9 cellular contexts compared by ENCODE assay signal in the genomic region with DNA sequence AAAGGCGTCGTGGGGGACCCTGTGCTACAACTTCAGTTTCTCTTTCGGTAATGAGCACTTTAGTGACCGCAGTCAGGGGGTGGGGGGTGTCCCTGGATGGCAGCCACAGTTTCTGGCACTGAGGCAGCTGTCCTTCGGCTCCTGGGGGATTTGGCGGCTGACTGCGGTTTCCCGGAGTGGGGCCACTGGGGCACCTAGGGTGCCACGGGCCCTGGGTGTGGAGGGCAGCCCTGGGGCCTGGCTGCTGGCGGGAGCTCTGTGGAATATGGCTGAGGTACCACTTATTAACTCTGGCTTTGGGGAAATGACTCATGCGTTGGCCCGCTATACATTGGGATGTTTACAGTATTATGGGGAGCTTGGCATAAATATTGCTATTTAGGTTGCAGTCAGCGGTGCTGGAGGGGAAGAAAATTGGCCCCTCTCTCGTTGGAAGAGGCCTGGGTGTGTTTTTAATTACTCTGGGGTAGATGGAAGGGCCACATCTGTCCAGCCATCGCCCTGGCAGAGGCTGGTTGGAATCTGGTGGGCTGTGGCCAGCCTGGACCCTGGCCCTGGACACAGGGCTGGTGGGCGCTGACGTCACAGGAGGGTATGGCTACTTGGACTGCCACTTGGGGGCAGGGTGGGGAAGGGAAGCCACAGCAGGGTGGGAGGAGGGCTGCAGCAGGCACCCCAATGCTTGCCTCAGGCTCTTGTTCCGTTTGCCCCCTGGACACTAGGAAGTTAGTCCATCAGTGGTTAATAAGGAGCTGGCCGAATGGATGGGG. TPM values are rescaled to one million over a fixed set of nuclear protein-coding genes. Genes with fewer than 3 reads are reported as not detected.
DNase-seq lines count a peak whose midpoint lies in the region; ATAC-seq, FAIRE-seq and TF ChIP-seq lines count a peak whose summit lies in the region.
"Had no signal": no experiment of that assay in that cellular context is flagged by ENCODE, and none has a peak within 500 bp of the region (broad histone marks: within the 10 kb centered on the region; RNA-seq: fewer than 3 reads in every experiment).

No MANE protein-coding gene starts in this region.

- H3K9ac ChIP-seq in astrocyte (ENCODE audit: low read length), result peak overlapping the region; percentile 82

- no peak overlapping the region for H2AFZ ChIP-seq in astrocyte (ENCODE audit: low read depth, low read length)

- no peak for TF ChIP-seq CTCF in astrocyte (IDR thresholded peaks at IDR 0.05; ENCODE audit: insufficient read depth, low read depth, low read length)
- TF ChIP-seq CTCF in neural crest cell (conservative IDR thresholded peaks at IDR 0.05), result no peak

- FAIRE-seq in astrocyte (lab: Jason Lieb, UNC), result no peak

- H3K27ac ChIP-seq in astrocyte (ENCODE audit: low read depth, low read length), result no peak overlapping the region

- H3K4me2 ChIP-seq in astrocyte (ENCODE audit: low read length), result peak overlapping the region; percentile 90

- H3K4me3 ChIP-seq in astrocyte (ENCODE audit: insufficient read depth, low read depth, low read length), result peak overlapping the region; percentile 81

- H3K36me3 Mint-ChIP-seq in astrocyte (ENCODE audit: low read depth, unreplicated experiment) (no peaks in the 10 kb centered on the region), neural crest cell (ENCODE audit: low read depth) (no peaks in the 10 kb centered on the region)

- peaks cover 60% of the 10 kb centered on the region for H3K27me3 Mint-ChIP-seq in astrocyte (ENCODE audit: low read depth, unreplicated experiment)
- peaks cover 5% of the 10 kb centered on the region for H3K27me3 Mint-ChIP-seq in neural crest cell (ENCODE audit: low read depth)

- peaks cover 61% of the 10 kb centered on the region for H4K20me1 ChIP-seq in astrocyte (ENCODE audit: insufficient read depth, low read length)

- H3K9me3 Mint-ChIP-seq in astrocyte (ENCODE audit: unreplicated experiment), result no peaks in the 10 kb centered on the region
- no peaks in the 10 kb centered on the region for H3K9me3 Mint-ChIP-seq in neural crest cell

- H3K27ac Mint-ChIP-seq in astrocyte (ENCODE audit: unreplicated experiment) (no peak overlapping the region), neural crest cell (ENCODE audit: unreplicated experiment) (no peak overlapping the region)

- H3K4me3 Mint-ChIP-seq in astrocyte (ENCODE audit: unreplicated experiment) (peak overlapping the region; percentile 85), neural crest cell (peak overlapping the region; percentile 90)

- ATAC-seq in HG03521 (IDR thresholded peaks at IDR 0.05; ENCODE audit: unreplicated experiment) (peak; percentile 40), GM21423 (IDR thresholded peaks at IDR 0.05; ENCODE audit: unreplicated experiment) (no peak), HG03045 (IDR thresholded peaks at IDR 0.05; ENCODE audit: unreplicated experiment) (no peak)
- ATAC-seq: right cardiac atrium had no signal

- H3K36me3 ChIP-seq in astrocyte (ENCODE audit: insufficient read depth, low read length), result no peaks in the 10 kb centered on the region

- peaks cover 26% of the 10 kb centered on the region for H3K4me1 ChIP-seq in astrocyte (ENCODE audit: insufficient read depth, low read length)

- DNase-seq in Daoy (ENCODE audit: low read depth) (peak; percentile 90), astrocyte (ENCODE audit: low read depth) (peak; percentile 34), neural crest cell (ENCODE audit: low read depth, low spot score) (no peak), SHP77 (lab: John Stamatoyannopoulos, UW) (no peak), HK-2 (ENCODE audit: unreplicated experiment) (no peak)

- no peaks in the 10 kb centered on the region for H3K9me3 ChIP-seq in astrocyte (ENCODE audit: insufficient read depth, low read depth, low read length)

- H3K79me2 ChIP-seq in astrocyte (ENCODE audit: insufficient read depth, low read length), result peaks cover 64% of the 10 kb centered on the region

- H3K4me1 Mint-ChIP-seq in astrocyte (ENCODE audit: low read depth, unreplicated experiment), result peaks cover 2% of the 10 kb centered on the region
- peaks cover 55% of the 10 kb centered on the region for H3K4me1 Mint-ChIP-seq in neural crest cell

- no peaks in the 10 kb centered on the region for H3K27me3 ChIP-seq in astrocyte (ENCODE audit: insufficient read depth, low read length)

RNA-seq across cellular contexts. Expression of a gene that starts 2.0 kb away (rescaled TPM):
- 80.0 and 94.2 TPM in 2 replicates for total RNA-seq in Daoy (2014; rRNA removed; shearing (Covaris generic))
- 7.5 and 8.4 TPM in 2 replicates for total RNA-seq in astrocyte
- total RNA-seq in neural crest cell, result 57.2 and 60.3 TPM in 2 replicates

RNA-seq across cellular contexts. Expression of a gene that starts 59.7 kb away (rescaled TPM):
- total RNA-seq in Daoy (2014; rRNA removed; shearing (Covaris generic)), result not detected in 2 replicates
- not detected in 2 replicates for total RNA-seq in astrocyte
- not detected in 2 replicates for total RNA-seq in neural crest cell

Comparison
In these comparisons a context has a peak if more than half of its experiments do, and no peak if none do; other contexts are left out.
1. DNase-seq: peak in Daoy (single experiment) and astrocyte (single experiment); none in neural crest cell (single experiment), SHP77 (0 of 2) and HK-2 (single experiment).